ENCODE assay signal across 23 cellular contexts in genomic region chr13:49545661-49546060, GRCh38.
"Had no signal": no experiment of that assay in that cellular context is flagged by ENCODE, and none has a peak within 500 bp of the region (broad histone marks: within the 10 kb centered on the region; RNA-seq: fewer than 3 reads in every experiment).

No MANE protein-coding gene starts in this region.

- H3K27ac Mint-ChIP-seq: activated CD8-positive, alpha-beta T cell treated with anti-CD3 and anti-CD28 coated beads for 36 hours; activated naive CD8-positive, alpha-beta T cell treated with anti-CD3 and anti-CD28 coated beads, Interleukin-2, amount 10 ng/mL, durations not matched to agents 7 days and 5 days; T-cell had no signal

- H3K9me3 Mint-ChIP-seq: activated CD8-positive, alpha-beta T cell treated with anti-CD3 and anti-CD28 coated beads for 36 hours; activated naive CD8-positive, alpha-beta T cell treated with anti-CD3 and anti-CD28 coated beads, Interleukin-2, amount 10 ng/mL, durations not matched to agents 7 days and 5 days; T-cell had no signal

- H3K27me3 Mint-ChIP-seq: activated CD8-positive, alpha-beta T cell treated with anti-CD3 and anti-CD28 coated beads for 36 hours; activated naive CD8-positive, alpha-beta T cell treated with anti-CD3 and anti-CD28 coated beads, Interleukin-2, amount 10 ng/mL, durations not matched to agents 7 days and 5 days; T-cell had no signal

- ATAC-seq: activated CD4-positive, CD25-positive, alpha-beta regulatory T cell treated with anti-CD3 and anti-CD28 coated beads, Interleukin-2, amount 50 U/mL, for 24 hours; activated CD8-positive, alpha-beta T cell treated with anti-CD3 and anti-CD28 coated beads for 36 hours; Right ventricle myocardium inferior; T-cell had no signal

- H3K9me3 ChIP-seq: adrenal gland had no signal

- H3K4me3 Mint-ChIP-seq: activated CD8-positive, alpha-beta T cell treated with anti-CD3 and anti-CD28 coated beads for 36 hours; activated naive CD8-positive, alpha-beta T cell treated with anti-CD3 and anti-CD28 coated beads, Interleukin-2, amount 10 ng/mL, durations not matched to agents 7 days and 5 days; T-cell had no signal

- DNase-seq: activated CD4-positive, alpha-beta T cell treated with anti-CD3 and anti-CD28 coated beads for 4 hours; activated CD8-positive, alpha-beta memory T cell treated with anti-CD3 and anti-CD28 coated beads, Interleukin-2, amount 50 U/mL, for 48 hours; activated CD8-positive, alpha-beta T cell treated with anti-CD3 and anti-CD28 coated beads for 36 hours; activated naive CD4-positive, alpha-beta T cell treated with anti-CD3 and anti-CD28 coated beads, Interleukin-2, amount 50 U/mL, for 16 hours; activated naive CD8-positive, alpha-beta T cell treated with anti-CD3 and anti-CD28 coated beads, Interleukin-2, amount 10 ng/mL, durations not matched to agents 7 days and 5 days; activated T-cell treated with anti-CD3 and anti-CD28 coated beads, Interleukin-2, amount 50 U/mL, for 1 hour; adrenal gland; brain microvascular endothelial cell; Karpas-422; MM.1S; NCI-H1105; NCI-H1436; NCI-H187 treated with DMSO at 0.1 percent for 48 hours; NCI-H2081 treated with DMSO at 0.1 percent for 48 hours; NCI-H446; NCI-H524; RPMI8226; T-cell had no signal

- H3K27me3 ChIP-seq: adrenal gland, brain microvascular endothelial cell, cardiac muscle cell had no signal

- H3K27ac ChIP-seq: adrenal gland, brain microvascular endothelial cell, cardiac muscle cell, SK-N-MC had no signal

- H3K4me3 ChIP-seq: adrenal gland, cardiac muscle cell, SK-N-MC had no signal

- FAIRE-seq: astrocyte had no signal
